Comparison of ENCODE assay signal across 9 cellular contexts in the genomic region with DNA sequence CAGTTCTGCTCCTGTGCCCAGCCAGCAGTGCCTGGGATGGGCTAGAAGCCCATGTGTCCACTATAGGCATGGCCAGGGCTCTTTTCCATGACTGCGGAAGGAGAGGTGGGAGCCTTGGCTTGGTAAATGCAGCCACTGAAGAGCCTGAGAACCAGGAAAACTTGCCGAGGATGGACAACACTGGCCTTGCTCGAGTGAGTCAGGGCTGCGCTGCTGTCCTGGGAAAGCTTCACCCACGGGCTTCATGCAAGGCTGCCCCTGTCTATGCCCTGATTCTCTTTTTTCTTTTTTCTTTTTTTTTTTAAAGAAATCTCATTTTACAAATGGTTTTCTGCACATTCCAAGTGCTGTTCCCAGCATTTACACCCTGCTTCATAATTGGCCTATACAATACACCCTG.
"Had no signal": no experiment of that assay in that cellular context is flagged by ENCODE, and none has a peak within 500 bp of the region (broad histone marks: within the 10 kb centered on the region; RNA-seq: fewer than 3 reads in every experiment).

No MANE protein-coding gene starts in this region.

- H3K27ac Mint-ChIP-seq: H9, IgD-negative memory B cell had no signal

- FAIRE-seq: H54, HepG2 had no signal

- H3K9me3 Mint-ChIP-seq: IgD-negative memory B cell had no signal

- H3K4me1 Mint-ChIP-seq: IgD-negative memory B cell had no signal

- H3K36me3 Mint-ChIP-seq: IgD-negative memory B cell had no signal

- H3K4me3 Mint-ChIP-seq: H9, IgD-negative memory B cell had no signal

- H3K9ac ChIP-seq: GM23248 had no signal

- H3K4me3 ChIP-seq: GM23248 had no signal

- H3K27ac ChIP-seq: GM23248, HL-60 had no signal

- H2AFZ ChIP-seq: GM23248 had no signal

- DNase-seq: GM23248, GOT3, H9, HCEC 1CT, KBM-7 had no signal
